ENCODE assay signal across 1 cellular context in genomic region chr7:105766421-105767191, GRCh38.
TF ChIP-seq lines count a peak whose summit lies in the region.

No MANE protein-coding gene starts in this region.

TF ChIP-seq in H1, 55 proteins besides CTCF, POLR2A, EP300 and RAD21 (continued from another document):
- TF ChIP-seq CHD7 (IDR thresholded peaks at IDR 0.05; ENCODE audit: insufficient replicate concordance, low read length) (no peak), JUND (IDR thresholded peaks at IDR 0.05; ENCODE audit: low read length) (no peak), YY1 (IDR thresholded peaks at IDR 0.05; ENCODE audit: low read depth, low read length) (no peak), POLR2AphosphoS5 (IDR thresholded peaks at IDR 0.05; ENCODE audit: low read depth, low read length) (no peak), CBX8 (IDR thresholded peaks at IDR 0.05; ENCODE audit: borderline replicate concordance, low read depth, low read length) (no peak), PHF8 (conservative IDR thresholded peaks at IDR 0.05; ENCODE audit: low read depth, low read length) (no peak), HDAC6 (IDR thresholded peaks at IDR 0.05; ENCODE audit: low read depth, low read length) (no peak), CTBP2 (IDR thresholded peaks at IDR 0.05; ENCODE audit: borderline replicate concordance, insufficient read depth, insufficient read length, low read length) (no peak)
